ENCODE assay signal across 20 cellular contexts in genomic region chr13:99257291-99257690, GRCh38. TPM values are rescaled to one million over a fixed set of nuclear protein-coding genes. Genes with fewer than 3 reads are reported as not detected.
DNase-seq lines count a peak whose midpoint lies in the region; ATAC-seq and TF ChIP-seq lines count a peak whose summit lies in the region.
"Had no signal": no experiment of that assay in that cellular context is flagged by ENCODE, and none has a peak within 500 bp of the region (broad histone marks: within the 10 kb centered on the region; RNA-seq: fewer than 3 reads in every experiment).

No MANE protein-coding gene starts in this region.

- WGBS in tibial nerve, 2 donors: 74 to 85% methylated on average over 2 of the region's 2 CpGs

- peak; percentile 37 for DNase-seq in SIG-M5 treated with dmso at 0.1 percent for 504 hours (lab: John Stamatoyannopoulos, UW; ENCODE audit: unreplicated experiment)
- DNase-seq in effector memory CD8-positive, alpha-beta T cell: no peak
- DNase-seq in MG63: no peak
- DNase-seq in AG08396 (ENCODE audit: low spot score): no peak
- DNase-seq in CD1c-positive myeloid dendritic cell (ENCODE audit: extremely low spot score): no peak
- DNase-seq in tibial nerve (ENCODE audit: low spot score in 2 of 2): no peak
- DNase-seq: activated CD4-positive, CD25-positive, alpha-beta regulatory T cell; cortex of kidney; DMS79; GOT3; NCI-H2029; NCI-H524 treated with DMSO at 0.1 percent for 48 hours; SW 1271 had no signal

- no peaks in the 10 kb centered on the region for H4K20me1 ChIP-seq in BLaER1

- H3K9me3 ChIP-seq in BLaER1 (no peaks in the 10 kb centered on the region), MG63 (no peaks in the 10 kb centered on the region), tibial nerve (no peaks in the 10 kb centered on the region)

- no peak overlapping the region; the same call in 1 of the 2 replicates for H3K27ac ChIP-seq in BLaER1
- peak overlapping the region in 1 of 4 donors; percentile 68 for H3K27ac ChIP-seq in tibial nerve

- H3K36me3 Mint-ChIP-seq in effector memory CD8-positive, alpha-beta T cell (ENCODE audit: insufficient read depth): peaks cover 37% of the 10 kb centered on the region

- no peak for TF ChIP-seq EP300 in tibial nerve (IDR thresholded peaks at IDR 0.05)

- H3K4me2 ChIP-seq in BLaER1: peak overlapping the region; percentile 59

- peak overlapping the region; percentile 34; the same call in 1 of the 2 replicates for H3K4me3 ChIP-seq in BLaER1
- H3K4me3 ChIP-seq in GM08714 (ENCODE audit: low read length): peak overlapping the region; percentile 96; the same call in 1 of the 2 replicates
- no peak overlapping the region for H3K4me3 ChIP-seq in MG63
- H3K4me3 ChIP-seq in tibial nerve: no peak overlapping the region

- H3K9ac ChIP-seq in BLaER1: no peak overlapping the region

- peaks cover 83% of the 10 kb centered on the region for H3K4me1 ChIP-seq in BLaER1
- peaks cover 0 to 17% (median 0%) of the 10 kb centered on the region in 4 donors for H3K4me1 ChIP-seq in tibial nerve

- no peaks in the 10 kb centered on the region for H3K27me3 Mint-ChIP-seq in effector memory CD8-positive, alpha-beta T cell

- TF ChIP-seq POLR2A in tibial nerve (IDR thresholded peaks at IDR 0.05): no peak

- H3K9me3 Mint-ChIP-seq in effector memory CD8-positive, alpha-beta T cell: no peaks in the 10 kb centered on the region
- H3K9me3 Mint-ChIP-seq: neural crest cell had no signal

- H3K27ac Mint-ChIP-seq in effector memory CD8-positive, alpha-beta T cell: peak overlapping the region; percentile 84 to 98

- H3K36me3 ChIP-seq in BLaER1: peaks cover 38% of the 10 kb centered on the region
- no peaks in the 10 kb centered on the region; the same call in 1 of the 2 replicates for H3K36me3 ChIP-seq in MG63
- peaks cover 0 to 10% (median 0%) of the 10 kb centered on the region in 3 donors for H3K36me3 ChIP-seq in tibial nerve

- H3K27me3 ChIP-seq in BLaER1: no peaks in the 10 kb centered on the region
- no peaks in the 10 kb centered on the region for H3K27me3 ChIP-seq in MG63
- H3K27me3 ChIP-seq in tibial nerve: no peaks in the 10 kb centered on the region

- peak overlapping the region; percentile 81 to 88 for H3K4me3 Mint-ChIP-seq in effector memory CD8-positive, alpha-beta T cell
- H3K4me3 Mint-ChIP-seq: neural crest cell had no signal

- ATAC-seq in effector memory CD8-positive, alpha-beta T cell (replicated peaks): no peak
- ATAC-seq: Panc1 had no signal

- no peak for TF ChIP-seq CTCF in tibial nerve (IDR thresholded peaks at IDR 0.05)

- H3K4me1 Mint-ChIP-seq in effector memory CD8-positive, alpha-beta T cell (ENCODE audit: low read depth in 2 of 2): peaks cover 30 to 60% of the 10 kb centered on the region in 2 donors

RNA-seq across cellular contexts. Expression of gene GPR18, which starts 0.9 kb away (rescaled TPM):
- total RNA-seq in MG63 (2014; rRNA removed; shearing (Covaris generic); ENCODE audit: low replicate concordance): not detected in 2 replicates
- not detected for total RNA-seq in tibial nerve
- total RNA-seq: lower leg skin, MCF 10A, neural crest cell, renal cortical epithelial cell had no signal

RNA-seq across cellular contexts. Expression of gene GPR183, which starts 49.9 kb away (rescaled TPM):
- total RNA-seq in MG63 (2014; rRNA removed; shearing (Covaris generic); ENCODE audit: low replicate concordance): not detected in 2 replicates
- total RNA-seq in tibial nerve: 10 to 100 TPM in 3 of 4 donors, 1 to 10 TPM in 1; 6.3 to 20.4 (median 13.1) TPM
- total RNA-seq: MCF 10A, neural crest cell, renal cortical epithelial cell had no signal

RNA-seq across cellular contexts. Expression of gene UBAC2, which starts 56.6 kb away (rescaled TPM):
- 80.9 and 92.4 TPM in 2 replicates for total RNA-seq in MG63 (2014; rRNA removed; shearing (Covaris generic); ENCODE audit: low replicate concordance)
- total RNA-seq in tibial nerve: 10 to 100 TPM; 43.5 to 59.6 (median 52.0) TPM

Comparison
In these comparisons a context has a peak if more than half of its experiments do, and no peak if none do; other contexts are left out.
1. H3K4me3 ChIP-seq: peak in BLaER1 (single experiment) and GM08714 (single experiment); none in MG63 (single experiment) and tibial nerve (0 of 4).